In the genomic region with DNA sequence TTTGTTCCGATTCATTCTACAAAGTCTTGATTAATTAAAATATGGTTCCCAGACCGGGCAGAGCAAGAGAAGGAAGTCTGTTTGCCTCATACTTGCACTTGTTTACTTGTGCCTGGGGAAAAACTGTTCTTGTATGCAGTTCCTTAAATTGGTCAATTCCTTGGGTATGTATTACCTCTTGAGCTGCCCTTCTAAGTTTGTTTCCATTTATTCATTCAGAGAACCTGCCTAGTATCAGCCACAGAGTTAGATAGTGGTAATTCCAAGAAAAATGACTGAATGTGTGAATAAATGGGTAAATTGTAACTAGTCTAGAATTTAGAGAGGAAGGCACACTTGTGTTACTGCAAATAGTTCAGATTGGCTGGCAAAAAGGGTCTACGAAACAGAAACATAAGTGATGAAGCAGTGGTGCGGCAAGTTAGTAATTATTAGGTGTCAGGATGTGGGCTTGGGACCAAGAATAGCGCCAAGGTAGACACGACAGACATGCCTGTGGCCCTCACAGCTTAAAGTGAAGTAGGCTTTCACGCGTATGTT, we compare ENCODE assay signal across 8 cellular contexts. TPM values are rescaled to one million over a fixed set of nuclear protein-coding genes. Genes with fewer than 3 reads are reported as not detected.
DNase-seq lines count a peak whose midpoint lies in the region; ATAC-seq and TF ChIP-seq lines count a peak whose summit lies in the region.

No MANE protein-coding gene starts in this region.

- CTCF ChIA-PET in activated CD4-positive, alpha-beta T cell treated with anti-CD3 and anti-CD28 coated beads, Interleukin-2, amount 10 ng/mL, durations not matched to agents 7 days and 5 days (lab: Charles Lee) = interaction anchor here (0.6 to 1.1 kb wide), 2 partner anchors 112 to 144 kb away, joined by 4 read pairs; a partner anchor contains a TSS

- peak overlapping the region; percentile 76 for H3K4me3 Mint-ChIP-seq in activated CD4-positive, alpha-beta T cell treated with anti-CD3 and anti-CD28 coated beads, Interleukin-2, amount 10 ng/mL, durations not matched to agents 7 days and 5 days
- peak overlapping the region; percentile 92 for H3K4me3 Mint-ChIP-seq in neural progenitor cell

- H3K79me2 ChIP-seq in OCI-LY3 (ENCODE audit: low read length) = no peaks in the 10 kb centered on the region
- H3K79me2 ChIP-seq in neural progenitor cell (ENCODE audit: low read depth) = peaks cover 20% of the 10 kb centered on the region

- H3F3A ChIP-seq in neural progenitor cell (ENCODE audit: low read depth) = peaks cover 35% of the 10 kb centered on the region

- ATAC-seq in HG02763 (IDR thresholded peaks at IDR 0.05; ENCODE audit: unreplicated experiment) = peak; percentile 63

- H3K27ac ChIP-seq in OCI-LY3 (ENCODE audit: low read length) (peak overlapping the region; percentile 24; the same call in 1 of the 2 replicates), duodenal mucosa (ENCODE audit: low read depth, low read length) (no peak overlapping the region), neural progenitor cell (no peak overlapping the region)

- DNase-seq in activated CD4-positive, alpha-beta T cell treated with anti-CD3 and anti-CD28 coated beads, Interleukin-2, amount 10 ng/mL, durations not matched to agents 7 days and 5 days = peak; percentile 10
- no peak for DNase-seq in activated CD4-positive, alpha-beta T cell treated with anti-CD3 and anti-CD28 coated beads, Interleukin-2, amount 50 U/mL, for 1 hour
- DNase-seq in neural progenitor cell (ENCODE audit: low spot score) (no peak), DMS153 (lab: John Stamatoyannopoulos, UW) (no peak), NK-92 (lab: John Stamatoyannopoulos, UW; ENCODE audit: unreplicated experiment) (no peak)

- TF ChIP-seq CTCF in OCI-LY3 (IDR thresholded peaks at IDR 0.05; ENCODE audit: low read depth, low read length) = no peak
- no peak for TF ChIP-seq CTCF in neural progenitor cell (IDR thresholded peaks at IDR 0.05)

- H4K20me1 ChIP-seq in OCI-LY3 (ENCODE audit: insufficient read depth, low read length) (no peaks in the 10 kb centered on the region), neural progenitor cell (ENCODE audit: low read depth) (no peaks in the 10 kb centered on the region)

- H3K4me1 ChIP-seq in OCI-LY3 (ENCODE audit: low read length) = peaks cover 7% of the 10 kb centered on the region
- H3K4me1 ChIP-seq in duodenal mucosa (ENCODE audit: control insufficient read depth in 1 of 2, insufficient read depth in 2 of 2, low read length in 2 of 2) = peaks cover 10 to 21% of the 10 kb centered on the region in 2 donors
- H3K4me1 ChIP-seq in neural progenitor cell = peaks cover 21% of the 10 kb centered on the region

- POLR2A ChIA-PET in activated CD4-positive, alpha-beta T cell treated with anti-CD3 and anti-CD28 coated beads, Interleukin-2, amount 10 ng/mL, durations not matched to agents 7 days and 5 days (lab: Charles Lee) = no interaction called here

- H3K4me3 ChIP-seq in OCI-LY3 (ENCODE audit: low read length) (peak overlapping the region; percentile 91), duodenal mucosa (ENCODE audit: low read depth in 1 of 2, low read length in 2 of 2) (peak overlapping the region; percentile 69 to 78), neural progenitor cell (peak overlapping the region; percentile 72)

- H3K9ac ChIP-seq in OCI-LY3 (ENCODE audit: low read length) (peak overlapping the region; percentile 38; the same call in 1 of the 2 replicates), duodenal mucosa (ENCODE audit: low read depth in 1 of 2, low read length in 2 of 2) (peak overlapping the region; percentile 3 to 38), neural progenitor cell (no peak overlapping the region)

- peaks cover 32% of the 10 kb centered on the region for H3K27me3 ChIP-seq in OCI-LY3 (ENCODE audit: low read depth, low read length)
- peaks cover 25 to 31% of the 10 kb centered on the region in 2 donors for H3K27me3 ChIP-seq in duodenal mucosa (ENCODE audit: control insufficient read depth in 1 of 2, insufficient read depth in 2 of 2, low read length in 2 of 2)
- peaks cover 14% of the 10 kb centered on the region for H3K27me3 ChIP-seq in neural progenitor cell

- peaks cover 48% of the 10 kb centered on the region for H3K27me3 Mint-ChIP-seq in activated CD4-positive, alpha-beta T cell treated with anti-CD3 and anti-CD28 coated beads, Interleukin-2, amount 10 ng/mL, durations not matched to agents 7 days and 5 days
- H3K27me3 Mint-ChIP-seq in neural progenitor cell (ENCODE audit: insufficient read depth, low read depth) = peaks cover 5% of the 10 kb centered on the region

- peaks cover 23% of the 10 kb centered on the region for H3K4me1 Mint-ChIP-seq in activated CD4-positive, alpha-beta T cell treated with anti-CD3 and anti-CD28 coated beads, Interleukin-2, amount 10 ng/mL, durations not matched to agents 7 days and 5 days
- H3K4me1 Mint-ChIP-seq in neural progenitor cell = peaks cover 17% of the 10 kb centered on the region

- peak overlapping the region; percentile 83 for H3K27ac Mint-ChIP-seq in activated CD4-positive, alpha-beta T cell treated with anti-CD3 and anti-CD28 coated beads, Interleukin-2, amount 10 ng/mL, durations not matched to agents 7 days and 5 days
- no peak overlapping the region for H3K27ac Mint-ChIP-seq in neural progenitor cell

- peak overlapping the region; percentile 94 for H2AFZ ChIP-seq in OCI-LY3 (ENCODE audit: low read depth, low read length)
- peak overlapping the region; percentile 59 for H2AFZ ChIP-seq in neural progenitor cell (replicated peaks)

- peak overlapping the region; percentile 97 for H3K4me2 ChIP-seq in OCI-LY3 (ENCODE audit: low read length)
- peak overlapping the region; percentile 93 for H3K4me2 ChIP-seq in neural progenitor cell

- H3K9me3 ChIP-seq in OCI-LY3 (ENCODE audit: insufficient read depth, low read length) = no peaks in the 10 kb centered on the region
- H3K9me3 ChIP-seq in duodenal mucosa (ENCODE audit: control insufficient read depth in 1 of 2, low read length in 2 of 2) = peaks cover 0 to 4% of the 10 kb centered on the region in 2 donors
- H3K9me3 ChIP-seq in neural progenitor cell (ENCODE audit: low read depth) = peaks cover 7% of the 10 kb centered on the region

- peaks cover 11% of the 10 kb centered on the region for H3K9me3 Mint-ChIP-seq in activated CD4-positive, alpha-beta T cell treated with anti-CD3 and anti-CD28 coated beads, Interleukin-2, amount 10 ng/mL, durations not matched to agents 7 days and 5 days
- peaks cover 5% of the 10 kb centered on the region for H3K9me3 Mint-ChIP-seq in neural progenitor cell

- no peaks in the 10 kb centered on the region for H3K36me3 ChIP-seq in OCI-LY3 (replicated peaks; ENCODE audit: low read depth, low read length)
- H3K36me3 ChIP-seq in duodenal mucosa (ENCODE audit: control insufficient read depth in 1 of 2, insufficient read depth in 2 of 2, low read length in 2 of 2) = no peaks in the 10 kb centered on the region
- H3K36me3 ChIP-seq in neural progenitor cell = no peaks in the 10 kb centered on the region

- peaks cover 5% of the 10 kb centered on the region for H3K36me3 Mint-ChIP-seq in activated CD4-positive, alpha-beta T cell treated with anti-CD3 and anti-CD28 coated beads, Interleukin-2, amount 10 ng/mL, durations not matched to agents 7 days and 5 days (ENCODE audit: low read depth)
- H3K36me3 Mint-ChIP-seq in neural progenitor cell = no peaks in the 10 kb centered on the region

RNA-seq across cellular contexts. Expression of a gene that starts 0.5 kb away (rescaled TPM):
- under 1 TPM in 1 of 2 experiments, not detected in 1; 0.07 TPM for total RNA-seq in activated CD4-positive, alpha-beta T cell treated with anti-CD3 and anti-CD28 coated beads, Interleukin-2, amount 10 ng/mL, durations not matched to agents 7 days and 5 days
- 1.7 and 4.2 TPM in 2 replicates for total RNA-seq in neural progenitor cell (ENCODE audit: low replicate concordance)

RNA-seq across cellular contexts. Expression of a gene that starts 43.0 kb away (rescaled TPM):
- total RNA-seq in activated CD4-positive, alpha-beta T cell treated with anti-CD3 and anti-CD28 coated beads, Interleukin-2, amount 10 ng/mL, durations not matched to agents 7 days and 5 days = not detected
- not detected in 2 replicates for total RNA-seq in neural progenitor cell (ENCODE audit: low replicate concordance)

RNA-seq across cellular contexts. Expression of a gene that starts 48.0 kb away (rescaled TPM):
- total RNA-seq in activated CD4-positive, alpha-beta T cell treated with anti-CD3 and anti-CD28 coated beads, Interleukin-2, amount 10 ng/mL, durations not matched to agents 7 days and 5 days = under 1 TPM; 0.25 to 0.37 TPM
- 8.9 and 12.5 TPM in 2 replicates for total RNA-seq in neural progenitor cell (ENCODE audit: low replicate concordance)
